ENCODE assay signal across 20 cellular contexts in the genomic region with DNA sequence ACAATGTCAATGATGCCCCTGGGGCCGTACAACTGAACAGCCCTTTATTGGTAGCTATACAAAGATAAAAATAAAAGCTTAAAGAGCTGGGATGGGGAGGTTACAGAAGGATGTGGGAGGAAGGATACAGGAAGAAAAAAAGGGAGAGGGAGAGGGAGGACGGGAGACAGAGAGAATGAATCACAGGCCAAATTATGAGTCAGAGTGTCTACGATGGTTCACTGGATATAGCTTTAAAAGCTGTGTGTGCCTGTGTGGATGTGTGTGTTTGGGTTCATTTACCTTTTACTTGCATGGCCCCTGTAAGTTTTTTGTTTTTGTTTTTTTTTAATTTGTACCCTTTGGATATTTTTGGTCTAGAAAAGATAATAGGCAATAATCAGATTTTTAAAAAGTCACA.
DNase-seq lines count a peak whose midpoint lies in the region; ATAC-seq, FAIRE-seq and TF ChIP-seq lines count a peak whose summit lies in the region.
"Had no signal": no experiment of that assay in that cellular context is flagged by ENCODE, and none has a peak within 500 bp of the region (broad histone marks: within the 10 kb centered on the region; RNA-seq: fewer than 3 reads in every experiment).

No MANE protein-coding gene starts in this region.

- H3K27me3 ChIP-seq in astrocyte (ENCODE audit: insufficient read depth, low read length) (no peaks in the 10 kb centered on the region), prostate gland (replicated peaks; ENCODE audit: insufficient read depth) (no peaks in the 10 kb centered on the region)
- H3K27me3 ChIP-seq: cardiac muscle cell, MG63 had no signal

- no peak overlapping the region for H3K9ac ChIP-seq in astrocyte (ENCODE audit: low read length)

- H3K27me3 Mint-ChIP-seq in astrocyte (ENCODE audit: low read depth, unreplicated experiment), result peaks cover 3% of the 10 kb centered on the region
- H3K27me3 Mint-ChIP-seq: activated CD4-positive, alpha-beta T cell treated with anti-CD3 and anti-CD28 coated beads, Interleukin-2, amount 10 ng/mL, durations not matched to agents 7 days and 5 days had no signal

- no peak overlapping the region for H3K4me3 ChIP-seq in astrocyte (ENCODE audit: insufficient read depth, low read depth, low read length)
- no peak overlapping the region for H3K4me3 ChIP-seq in prostate gland
- H3K4me3 ChIP-seq in coronary artery, result no peak overlapping the region
- H3K4me3 ChIP-seq: cardiac muscle cell, left ventricle myocardium inferior, MG63, psoas muscle had no signal

- FAIRE-seq in astrocyte (lab: Jason Lieb, UNC), result no peak
- FAIRE-seq: TTC549 had no signal

- no peak overlapping the region for H3K4me3 Mint-ChIP-seq in astrocyte (ENCODE audit: unreplicated experiment)
- H3K4me3 Mint-ChIP-seq: activated CD4-positive, alpha-beta T cell treated with anti-CD3 and anti-CD28 coated beads, Interleukin-2, amount 10 ng/mL, durations not matched to agents 7 days and 5 days; H9; neural crest cell had no signal

- peak overlapping the region; percentile 73 for H3K27ac Mint-ChIP-seq in astrocyte (ENCODE audit: unreplicated experiment)
- H3K27ac Mint-ChIP-seq: activated CD4-positive, alpha-beta T cell treated with anti-CD3 and anti-CD28 coated beads, Interleukin-2, amount 10 ng/mL, durations not matched to agents 7 days and 5 days; H9 had no signal

- TF ChIP-seq POLR2A in prostate gland (IDR thresholded peaks at IDR 0.05), result no peak

- 31% methylated on average over 3 of the region's 3 CpGs for WGBS in prostate gland

- TF ChIP-seq CTCF in astrocyte (IDR thresholded peaks at IDR 0.05; ENCODE audit: insufficient read depth, low read depth, low read length), result no peak
- TF ChIP-seq CTCF in prostate gland (IDR thresholded peaks at IDR 0.05), result no peak
- no peak for TF ChIP-seq CTCF in coronary artery (IDR thresholded peaks at IDR 0.05)

- no peaks in the 10 kb centered on the region for H3K9me3 Mint-ChIP-seq in astrocyte (ENCODE audit: unreplicated experiment)
- H3K9me3 Mint-ChIP-seq: activated CD4-positive, alpha-beta T cell treated with anti-CD3 and anti-CD28 coated beads, Interleukin-2, amount 10 ng/mL, durations not matched to agents 7 days and 5 days had no signal

- no peak overlapping the region for H3K27ac ChIP-seq in astrocyte (ENCODE audit: low read depth, low read length)
- H3K27ac ChIP-seq in prostate gland, result no peak overlapping the region
- H3K27ac ChIP-seq in coronary artery, result no peak overlapping the region
- H3K27ac ChIP-seq: cardiac muscle cell, left ventricle myocardium inferior, psoas muscle had no signal

- no peak overlapping the region for H2AFZ ChIP-seq in astrocyte (ENCODE audit: low read depth, low read length)

- no peak overlapping the region for H3K4me2 ChIP-seq in astrocyte (ENCODE audit: low read length)

- H3K36me3 Mint-ChIP-seq in astrocyte (ENCODE audit: low read depth, unreplicated experiment), result no peaks in the 10 kb centered on the region

- H3K36me3 ChIP-seq in astrocyte (ENCODE audit: insufficient read depth, low read length) (no peaks in the 10 kb centered on the region), prostate gland (no peaks in the 10 kb centered on the region)
- H3K36me3 ChIP-seq: cardiac muscle cell, left ventricle myocardium inferior, MG63 had no signal

- ATAC-seq in GM21825 (IDR thresholded peaks at IDR 0.05; ENCODE audit: unreplicated experiment), result no peak
- ATAC-seq: psoas muscle had no signal

- DNase-seq in COLO829 (ENCODE audit: low spot score), result peak; percentile 22
- peak; percentile 62 for DNase-seq in LHCN-M2 (ENCODE audit: low read depth)
- peak; percentile 18 for DNase-seq in astrocyte (ENCODE audit: low read depth)
- DNase-seq in myocyte (ENCODE audit: low read depth), result peak; percentile 28
- DNase-seq in prostate gland (ENCODE audit: low spot score), result no peak
- DNase-seq in coronary artery (ENCODE audit: low spot score), result no peak
- DNase-seq: activated CD4-positive, alpha-beta T cell treated with anti-CD3 and anti-CD28 coated beads, Interleukin-2, amount 10 ng/mL, durations not matched to agents 7 days and 5 days; activated CD8-positive, alpha-beta memory T cell treated with anti-CD3 and anti-CD28 coated beads, Interleukin-2, amount 50 U/mL, for 4 hours; activated effector memory CD4-positive, alpha-beta T cell treated with Interleukin-2 at 50 U/mL for 16 hours; COR-L47; left ventricle myocardium inferior; MG63; NCI-H1436; psoas muscle; substantia nigra had no signal

- H4K20me1 ChIP-seq in astrocyte (ENCODE audit: insufficient read depth, low read length), result no peaks in the 10 kb centered on the region

- intact Hi-C loops in prostate gland (cut with DNase I), result no loop called here

- H3K4me1 Mint-ChIP-seq in astrocyte (ENCODE audit: low read depth, unreplicated experiment), result peaks cover 14% of the 10 kb centered on the region
- H3K4me1 Mint-ChIP-seq: activated CD4-positive, alpha-beta T cell treated with anti-CD3 and anti-CD28 coated beads, Interleukin-2, amount 10 ng/mL, durations not matched to agents 7 days and 5 days had no signal

- H3K9me3 ChIP-seq in astrocyte (ENCODE audit: insufficient read depth, low read depth, low read length) (no peaks in the 10 kb centered on the region), prostate gland (no peaks in the 10 kb centered on the region)
- H3K9me3 ChIP-seq: left ventricle myocardium inferior, MG63, psoas muscle had no signal

- no peaks in the 10 kb centered on the region for H3K79me2 ChIP-seq in astrocyte (ENCODE audit: insufficient read depth, low read length)

- no peaks in the 10 kb centered on the region for H3K4me1 ChIP-seq in astrocyte (ENCODE audit: insufficient read depth, low read length)
- H3K4me1 ChIP-seq in prostate gland (replicated peaks), result no peaks in the 10 kb centered on the region
- H3K4me1 ChIP-seq: left ventricle myocardium inferior, psoas muscle had no signal

Comparison
In these comparisons a context has a peak if more than half of its experiments do, and no peak if none do; other contexts are left out.
1. DNase-seq: peak in COLO829 (single experiment), LHCN-M2 (single experiment), astrocyte (single experiment) and myocyte (single experiment); none in prostate gland (single experiment) and coronary artery (single experiment).